In the genomic region with DNA sequence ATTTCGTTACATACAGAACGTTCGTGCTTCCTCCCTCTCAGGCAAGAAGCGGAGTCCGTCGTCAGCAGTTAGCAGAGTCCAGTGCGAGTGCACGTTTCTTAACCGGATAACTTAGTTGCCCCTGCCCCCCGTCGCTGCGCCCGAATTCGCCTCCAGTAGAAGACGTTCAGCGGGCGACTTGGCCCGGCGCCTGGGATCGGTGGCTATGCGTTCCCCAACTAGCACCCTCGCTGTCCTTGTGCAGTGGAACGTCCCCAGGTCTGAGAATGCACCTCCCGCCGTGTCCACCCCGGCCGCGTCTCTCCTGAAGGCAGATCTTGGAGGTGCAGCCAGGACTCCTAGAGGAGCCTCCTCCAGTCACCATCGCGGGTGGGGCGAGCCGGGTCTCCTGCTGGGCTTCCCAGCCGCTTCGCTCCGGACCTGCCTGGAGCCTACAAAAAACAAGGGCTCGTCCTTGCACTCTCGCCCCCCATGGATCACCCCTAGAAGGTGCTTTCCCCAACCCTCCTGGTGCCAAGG, we compare ENCODE assay signal across 8 cellular contexts. TPM values are rescaled to one million over a fixed set of nuclear protein-coding genes. Genes with fewer than 3 reads are reported as not detected.
DNase-seq lines count a peak whose midpoint lies in the region; ATAC-seq lines count a peak whose summit lies in the region.

No MANE protein-coding gene starts in this region.

- no peak overlapping the region for H3K27ac Mint-ChIP-seq in activated T-helper 2 cell treated with anti-CD3 and anti-CD28 coated beads, Interferon-gamma antibody, Interleukin-2, Interleukin-4, amounts not matched to agents 10 μg/mL and 5 μg/mL and 100 μg/mL, durations not matched to agents 14 hours and 24 hours and 36 hours

- no peak overlapping the region for H3K4me3 Mint-ChIP-seq in activated T-helper 2 cell treated with anti-CD3 and anti-CD28 coated beads, Interferon-gamma antibody, Interleukin-2, Interleukin-4, amounts not matched to agents 10 μg/mL and 5 μg/mL and 100 μg/mL, durations not matched to agents 14 hours and 24 hours and 36 hours (ENCODE audit: low read depth)

- H3K36me3 Mint-ChIP-seq in activated T-helper 2 cell treated with anti-CD3 and anti-CD28 coated beads, Interferon-gamma antibody, Interleukin-2, Interleukin-4, amounts not matched to agents 10 μg/mL and 5 μg/mL and 100 μg/mL, durations not matched to agents 14 hours and 24 hours and 36 hours (ENCODE audit: low read depth) = no peaks in the 10 kb centered on the region

- ATAC-seq in left ventricle myocardium superior (no peak), HG02870 (IDR thresholded peaks at IDR 0.05; ENCODE audit: unreplicated experiment) (no peak), HG03045 (IDR thresholded peaks at IDR 0.05; ENCODE audit: unreplicated experiment) (no peak)

- peaks cover 1% of the 10 kb centered on the region for H3K4me1 Mint-ChIP-seq in activated T-helper 2 cell treated with anti-CD3 and anti-CD28 coated beads, Interferon-gamma antibody, Interleukin-2, Interleukin-4, amounts not matched to agents 10 μg/mL and 5 μg/mL and 100 μg/mL, durations not matched to agents 14 hours and 24 hours and 36 hours (ENCODE audit: low read depth)

- peaks cover 47% of the 10 kb centered on the region for H3K27me3 Mint-ChIP-seq in activated T-helper 2 cell treated with anti-CD3 and anti-CD28 coated beads, Interferon-gamma antibody, Interleukin-2, Interleukin-4, amounts not matched to agents 10 μg/mL and 5 μg/mL and 100 μg/mL, durations not matched to agents 14 hours and 24 hours and 36 hours (ENCODE audit: low read depth)

- in situ Hi-C loops in G401 (cut with HindIII; ENCODE audit: low sequenced_read_pairs) = no loop called here

- no peaks in the 10 kb centered on the region for H3K9me3 Mint-ChIP-seq in activated T-helper 2 cell treated with anti-CD3 and anti-CD28 coated beads, Interferon-gamma antibody, Interleukin-2, Interleukin-4, amounts not matched to agents 10 μg/mL and 5 μg/mL and 100 μg/mL, durations not matched to agents 14 hours and 24 hours and 36 hours

- DNase-seq in G401 (ENCODE audit: low spot score) = peak; percentile 66
- peak; percentile 82 for DNase-seq in NCI-H748 (lab: John Stamatoyannopoulos, UW; ENCODE audit: unreplicated experiment)
- peak; percentile 28 for DNase-seq in left ventricle myocardium superior
- peak; percentile 5 for DNase-seq in putamen (ENCODE audit: low spot score)
- no peak for DNase-seq in activated T-helper 2 cell treated with anti-CD3 and anti-CD28 coated beads, Interferon-gamma antibody, Interleukin-2, Interleukin-4, amounts not matched to agents 10 μg/mL and 5 μg/mL and 100 μg/mL, durations not matched to agents 14 hours and 24 hours and 36 hours (ENCODE audit: low spot score)
- no peak for DNase-seq in T-helper 9 cell

- intact Hi-C loops in left ventricle myocardium superior (cut with micrococcal nuclease) = no loop called here
- intact Hi-C loops in activated T-helper 2 cell treated with anti-CD3 and anti-CD28 coated beads, Interferon-gamma antibody, Interleukin-2, Interleukin-4, amounts not matched to agents 10 μg/mL and 5 μg/mL and 100 μg/mL, durations not matched to agents 14 hours and 24 hours and 36 hours (cut with micrococcal nuclease) = no loop called here

RNA-seq across cellular contexts. Expression of a gene that starts 0.9 kb away (rescaled TPM):
- total RNA-seq in G401 (2014; rRNA removed; shearing (Covaris generic)) = not detected in 2 replicates
- 1.7 TPM for total RNA-seq in left ventricle myocardium superior
- total RNA-seq in activated T-helper 2 cell treated with anti-CD3 and anti-CD28 coated beads, Interferon-gamma antibody, Interleukin-2, Interleukin-4, amounts not matched to agents 10 μg/mL and 5 μg/mL and 100 μg/mL, durations not matched to agents 14 hours and 24 hours and 36 hours = not detected in 2 replicates

Comparison
In these comparisons a context has a peak if more than half of its experiments do, and no peak if none do; other contexts are left out.
1. DNase-seq: peak in G401 (single experiment), NCI-H748 (single experiment), left ventricle myocardium superior (single experiment) and putamen (single experiment); none in activated T-helper 2 cell treated with anti-CD3 and anti-CD28 coated beads, Interferon-gamma antibody, Interleukin-2, Interleukin-4, amounts not matched to agents 10 μg/mL and 5 μg/mL and 100 μg/mL, durations not matched to agents 14 hours and 24 hours and 36 hours (single experiment) and T-helper 9 cell (single experiment).